ENCODE assay signal across 9 cellular contexts in the genomic region with DNA sequence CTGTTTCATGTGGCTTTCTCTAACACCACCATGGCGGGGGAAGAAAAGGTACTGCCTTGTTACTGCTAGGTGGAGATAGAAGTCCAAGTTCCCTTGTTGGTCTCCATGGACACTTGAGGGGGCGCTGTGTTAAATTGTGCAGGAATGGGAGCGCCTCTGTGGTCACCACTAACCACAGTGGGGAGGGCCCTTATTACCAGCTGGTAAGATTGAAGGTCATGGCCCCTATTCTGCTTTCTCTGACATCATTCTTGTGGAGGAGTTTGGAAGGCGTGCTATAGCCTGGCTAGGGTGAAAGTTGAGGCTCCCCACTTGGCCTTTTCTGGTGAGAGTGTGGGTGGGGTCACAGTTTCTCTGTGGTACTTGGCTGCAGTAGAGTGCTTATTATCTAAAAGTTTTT. TPM values are rescaled to one million over a fixed set of nuclear protein-coding genes. Genes with fewer than 3 reads are reported as not detected.
DNase-seq lines count a peak whose midpoint lies in the region; ATAC-seq and TF ChIP-seq lines count a peak whose summit lies in the region.
"Had no signal": no experiment of that assay in that cellular context is flagged by ENCODE, and none has a peak within 500 bp of the region (broad histone marks: within the 10 kb centered on the region; RNA-seq: fewer than 3 reads in every experiment).

No MANE protein-coding gene starts in this region.

- TF ChIP-seq CTCF in HFFc6 (IDR thresholded peaks at IDR 0.05) = peak; percentile 33; the same call in 1 of the 2 replicates
- peak; percentile 38; the same call in 1 of the 2 replicates for TF ChIP-seq CTCF in OCI-LY1 (IDR thresholded peaks at IDR 0.05; ENCODE audit: low read length)

- H3K9ac ChIP-seq in OCI-LY1 (ENCODE audit: low read length) (no peak overlapping the region), mesendoderm (ENCODE audit: low read length) (no peak overlapping the region)

- no peak overlapping the region for H3K18ac ChIP-seq in mesendoderm (ENCODE audit: low read length)

- H4K20me1 ChIP-seq in OCI-LY1 (ENCODE audit: insufficient read depth, low read length) = no peaks in the 10 kb centered on the region

- ATAC-seq in GM18511 (IDR thresholded peaks at IDR 0.05; ENCODE audit: unreplicated experiment) = peak; percentile 69

- no peak overlapping the region for H3K4me3 Mint-ChIP-seq in HFFc6

- H3F3A ChIP-seq in OCI-LY1 (ENCODE audit: insufficient read depth, low read length) = no peaks in the 10 kb centered on the region

- H3K36me3 ChIP-seq in OCI-LY1 (ENCODE audit: insufficient read depth, low read length) (no peaks in the 10 kb centered on the region), mesendoderm (ENCODE audit: control insufficient read depth, insufficient read depth, low read length) (no peaks in the 10 kb centered on the region)
- H3K36me3 ChIP-seq: SJSA1 had no signal

- no peaks in the 10 kb centered on the region for H3K36me3 Mint-ChIP-seq in HFFc6 (ENCODE audit: low read depth)

- H2BK5ac ChIP-seq in mesendoderm (ENCODE audit: low read length) = no peak overlapping the region

- H3K27me3 ChIP-seq in OCI-LY1 (ENCODE audit: insufficient read depth, low read length) (no peaks in the 10 kb centered on the region), mesendoderm (ENCODE audit: insufficient read depth, low read length, poor library complexity) (no peaks in the 10 kb centered on the region)
- H3K27me3 ChIP-seq: SJSA1 had no signal

- H3K79me1 ChIP-seq in mesendoderm (ENCODE audit: low read length) = no peaks in the 10 kb centered on the region

- H3K56ac ChIP-seq in mesendoderm (ENCODE audit: low read length) = no peak overlapping the region

- no peaks in the 10 kb centered on the region for H3K4me1 ChIP-seq in OCI-LY1 (ENCODE audit: insufficient read depth, low read length, severe bottlenecking)
- no peaks in the 10 kb centered on the region for H3K4me1 ChIP-seq in mesendoderm (ENCODE audit: control insufficient read depth, low read depth, low read length)
- H3K4me1 ChIP-seq: SJSA1 had no signal

- H3K4me3 ChIP-seq in OCI-LY1 (ENCODE audit: low read depth, low read length, poor library complexity, severe bottlenecking) (no peak overlapping the region), mesendoderm (ENCODE audit: low read length) (no peak overlapping the region)
- H3K4me3 ChIP-seq: SJSA1 had no signal

- no peak for DNase-seq in HFFc6
- peak; percentile 64 for DNase-seq in mesendoderm
- no peak for DNase-seq in kidney tubule cell (ENCODE audit: low spot score)
- DNase-seq in cerebellum (ENCODE audit: low spot score) = no peak
- no peak for DNase-seq in islet precursor cell
- DNase-seq: activated T-cell treated with anti-CD3 and anti-CD28 coated beads for 4 hours had no signal

- no peaks in the 10 kb centered on the region for H3K9me2 ChIP-seq in OCI-LY1 (ENCODE audit: low read depth, low read length)

- no peak overlapping the region for H4K5ac ChIP-seq in mesendoderm (ENCODE audit: low read length)

- H3K23ac ChIP-seq in mesendoderm (ENCODE audit: low read length) = no peak overlapping the region

- no peak overlapping the region for H3K27ac ChIP-seq in OCI-LY1 (ENCODE audit: low read depth, low read length, poor library complexity, severe bottlenecking)
- H3K27ac ChIP-seq in mesendoderm (ENCODE audit: low read depth, low read length) = no peak overlapping the region
- H3K27ac ChIP-seq: SJSA1 had no signal

- no peak overlapping the region for H4K8ac ChIP-seq in mesendoderm (ENCODE audit: low read depth, low read length)

- no peak overlapping the region for H2AFZ ChIP-seq in OCI-LY1 (ENCODE audit: low read length)

- peaks cover 33% of the 10 kb centered on the region for H3K27me3 Mint-ChIP-seq in HFFc6 (ENCODE audit: insufficient read depth)

- WGBS in mesendoderm (ENCODE audit: extremely low coverage, insufficient coverage, low lambda C conversion rate) = no CpG with 5 or more reads among the region's 4 CpGs

- no peak overlapping the region for H3K4ac ChIP-seq in mesendoderm (ENCODE audit: low read depth, low read length)

- no peak overlapping the region for H2BK120ac ChIP-seq in mesendoderm (ENCODE audit: low read depth, low read length)

- no peak overlapping the region for H2AK5ac ChIP-seq in mesendoderm (ENCODE audit: low read length)

- H3K4me1 Mint-ChIP-seq in HFFc6 (ENCODE audit: low read depth) = no peaks in the 10 kb centered on the region

- H3K79me2 ChIP-seq in OCI-LY1 (ENCODE audit: insufficient read depth, low read length) (no peaks in the 10 kb centered on the region), mesendoderm (ENCODE audit: control insufficient read depth, insufficient read depth, low read length) (no peaks in the 10 kb centered on the region)

- H3K9me3 Mint-ChIP-seq in HFFc6 = no peaks in the 10 kb centered on the region

- H3K9me3 ChIP-seq in OCI-LY1 (ENCODE audit: low read length) = peaks cover 5% of the 10 kb centered on the region; the same call in 1 of the 2 replicates
- H3K9me3 ChIP-seq: SJSA1 had no signal

- H2BK15ac ChIP-seq in mesendoderm (replicated peaks; ENCODE audit: low read depth) = no peak overlapping the region

- H3K4me2 ChIP-seq in OCI-LY1 (ENCODE audit: low read length) (no peak overlapping the region), mesendoderm (ENCODE audit: low read length) (no peak overlapping the region)

- no peak overlapping the region for H3K27ac Mint-ChIP-seq in HFFc6

RNA-seq across cellular contexts. Expression of gene MXI1, which starts 14.9 kb away (rescaled TPM):
- 10 to 100 TPM in 2 of 6 experiments, 1 to 10 TPM in 4; 5.2 to 11.2 (median 6.2) TPM for total RNA-seq in HFFc6 (2021; fragmentation: NEBNext Ultra II Directional; extraction: Animal tissue kit (Norgen Biotek cat#: 25700))
- polyA plus RNA-seq in mesendoderm (2013, experiment 1 of 2) = 4.7 TPM
- 4.4 TPM for polyA plus RNA-seq in mesendoderm (2013, experiment 2 of 2)
- 44.1 TPM for total RNA-seq in cerebellum
